In genomic region chr3:114714237-114714636, GRCh38 we compare ENCODE assay signal across 20 cellular contexts.
DNase-seq lines count a peak whose midpoint lies in the region; ATAC-seq and TF ChIP-seq lines count a peak whose summit lies in the region.
"Had no signal": no experiment of that assay in that cellular context is flagged by ENCODE, and none has a peak within 500 bp of the region (broad histone marks: within the 10 kb centered on the region; RNA-seq: fewer than 3 reads in every experiment).

No MANE protein-coding gene starts in this region.

- H3K9me3 Mint-ChIP-seq in Caco-2 (ENCODE audit: unreplicated experiment): no peaks in the 10 kb centered on the region
- H3K9me3 Mint-ChIP-seq: activated CD8-positive, alpha-beta T cell treated with anti-CD3 and anti-CD28 coated beads for 36 hours; activated T-cell treated with anti-CD3 and anti-CD28 coated beads, Interleukin-2, amount 50 U/mL, for 72 hours; CD4-positive, CD25-positive, alpha-beta regulatory T cell; mesothelial cell of epicardium; stimulated activated naive CD8-positive, alpha-beta T cell treated with anti-CD3 and anti-CD28 coated beads, Interleukin-15, amount 100 ng/mL, for 72 hours had no signal

- no peak overlapping the region for H3K27ac Mint-ChIP-seq in Caco-2 (ENCODE audit: unreplicated experiment)
- H3K27ac Mint-ChIP-seq: activated CD8-positive, alpha-beta T cell treated with anti-CD3 and anti-CD28 coated beads for 36 hours; activated naive CD8-positive, alpha-beta T cell; activated T-cell treated with anti-CD3 and anti-CD28 coated beads, Interleukin-2, amount 50 U/mL, for 72 hours; CD4-positive, CD25-positive, alpha-beta regulatory T cell; mesothelial cell of epicardium; stimulated activated naive CD8-positive, alpha-beta T cell treated with anti-CD3 and anti-CD28 coated beads, Interleukin-15, amount 100 ng/mL, for 72 hours had no signal

- DNase-seq in DMS53 (lab: John Stamatoyannopoulos, UW): peak; percentile 26
- DNase-seq in DMS53 treated with DMSO at 0.1 percent for 48 hours (lab: John Stamatoyannopoulos, UW; ENCODE audit: unreplicated experiment): no peak
- DNase-seq in M059J (ENCODE audit: low read depth): peak; percentile 54
- DNase-seq in body of pancreas: peak in 1 of 4 donors; percentile 16
- peak; percentile 23 to 72 for DNase-seq in lung microvascular endothelial cell (ENCODE audit: low read depth in 2 of 2)
- DNase-seq in Caco-2: no peak
- DNase-seq: activated CD8-positive, alpha-beta T cell treated with anti-CD3 and anti-CD28 coated beads for 36 hours; activated T-cell treated with anti-CD3 and anti-CD28 coated beads, Interleukin-2, amount 50 U/mL, for 72 hours; CD4-positive, CD25-positive, alpha-beta regulatory T cell; kidney; MM.1S; NCI-H2171 treated with DMSO at 0.1 percent for 48 hours; stimulated activated naive CD8-positive, alpha-beta T cell treated with anti-CD3 and anti-CD28 coated beads, Interleukin-15, amount 100 ng/mL, for 72 hours; upper lobe of right lung had no signal

- no peaks in the 10 kb centered on the region for H3K9me3 ChIP-seq in body of pancreas
- H3K9me3 ChIP-seq in Caco-2: no peaks in the 10 kb centered on the region
- H3K9me3 ChIP-seq: heart left ventricle, upper lobe of right lung had no signal

- H3K4me1 ChIP-seq in body of pancreas (peaks cover 58% of the 10 kb centered on the region), Caco-2 (peaks cover 28% of the 10 kb centered on the region)

- TF ChIP-seq CTCF in body of pancreas (IDR thresholded peaks at IDR 0.05): no peak
- no peak for TF ChIP-seq CTCF in Caco-2 (IDR thresholded peaks at IDR 0.05; ENCODE audit: insufficient read depth in 1 of 2, low read depth in 1 of 2, low read length in 1 of 2, severe bottlenecking in 1 of 2, unreplicated experiment in 1 of 2)

- H3K27me3 ChIP-seq in body of pancreas (no peaks in the 10 kb centered on the region), Caco-2 (replicated peaks; ENCODE audit: control insufficient read depth, insufficient read depth, low read length) (no peaks in the 10 kb centered on the region)
- H3K27me3 ChIP-seq: heart left ventricle, upper lobe of right lung had no signal

- H3K36me3 ChIP-seq in body of pancreas (replicated peaks in 1 of 2; ENCODE audit: insufficient read depth in 1 of 2, low read depth in 2 of 2): no peaks in the 10 kb centered on the region
- H3K36me3 ChIP-seq in Caco-2 (ENCODE audit: control insufficient read depth, insufficient read depth, low read length): no peaks in the 10 kb centered on the region
- H3K36me3 ChIP-seq: heart left ventricle, upper lobe of right lung had no signal

- H3K4me3 ChIP-seq in body of pancreas: no peak overlapping the region
- no peak overlapping the region for H3K4me3 ChIP-seq in Caco-2 (ENCODE audit: low read depth, low read length)
- H3K4me3 ChIP-seq: heart left ventricle, upper lobe of right lung had no signal

- WGBS in body of pancreas, 2 donors: 83 to 84% methylated on average over 2 of the region's 2 CpGs

- peak overlapping the region in 3 of 4 donors; percentile 79 to 90 (median 88) for H3K27ac ChIP-seq in body of pancreas
- H3K27ac ChIP-seq: upper lobe of right lung, VCaP had no signal

- H3K4me1 Mint-ChIP-seq in Caco-2 (ENCODE audit: low read depth, unreplicated experiment): peaks cover 29% of the 10 kb centered on the region

- CTCF ChIA-PET in Caco-2 (lab: Charles Lee): no interaction called here

- intact Hi-C loops in body of pancreas (cut with DNase I) (no loop called here), Caco-2 (cut with micrococcal nuclease; ENCODE audit: unreplicated experiment) (no loop called here)

- H3K27me3 Mint-ChIP-seq in Caco-2 (ENCODE audit: insufficient read depth, unreplicated experiment): no peaks in the 10 kb centered on the region
- H3K27me3 Mint-ChIP-seq: activated CD8-positive, alpha-beta T cell treated with anti-CD3 and anti-CD28 coated beads for 36 hours; activated naive CD8-positive, alpha-beta T cell; CD4-positive, CD25-positive, alpha-beta regulatory T cell; stimulated activated naive CD8-positive, alpha-beta T cell treated with anti-CD3 and anti-CD28 coated beads, Interleukin-15, amount 100 ng/mL, for 72 hours had no signal

- no peak for ATAC-seq in body of pancreas
- no peak for ATAC-seq in HG03469 (IDR thresholded peaks at IDR 0.05; ENCODE audit: unreplicated experiment)
- no peak for ATAC-seq in GM18907 (IDR thresholded peaks at IDR 0.05; ENCODE audit: unreplicated experiment)
- ATAC-seq: activated CD8-positive, alpha-beta T cell treated with anti-CD3 and anti-CD28 coated beads for 36 hours; activated T-cell treated with anti-CD3 and anti-CD28 coated beads, Interleukin-2, amount 50 U/mL, for 72 hours; stimulated activated naive CD8-positive, alpha-beta T cell treated with anti-CD3 and anti-CD28 coated beads, Interleukin-15, amount 100 ng/mL, for 72 hours; upper lobe of right lung had no signal

- H3K36me3 Mint-ChIP-seq in Caco-2 (ENCODE audit: insufficient read depth, unreplicated experiment): peaks cover 25% of the 10 kb centered on the region
- H3K36me3 Mint-ChIP-seq: mesothelial cell of epicardium had no signal

- no peak overlapping the region for H3K4me3 Mint-ChIP-seq in Caco-2 (ENCODE audit: unreplicated experiment)
- H3K4me3 Mint-ChIP-seq: activated CD8-positive, alpha-beta T cell treated with anti-CD3 and anti-CD28 coated beads for 36 hours; activated naive CD8-positive, alpha-beta T cell; activated T-cell treated with anti-CD3 and anti-CD28 coated beads, Interleukin-2, amount 50 U/mL, for 72 hours; CD4-positive, CD25-positive, alpha-beta regulatory T cell; mesothelial cell of epicardium; stimulated activated naive CD8-positive, alpha-beta T cell treated with anti-CD3 and anti-CD28 coated beads, Interleukin-15, amount 100 ng/mL, for 72 hours had no signal

- BruUV-seq in Caco-2 (replicated peaks; lab: Mats Ljungman, UMichigan): no TSS peak

- no peak for TF ChIP-seq POLR2A in body of pancreas (IDR thresholded peaks at IDR 0.05)

- POLR2A ChIA-PET in Caco-2 (lab: Charles Lee): no interaction called here

Comparison
In these comparisons a context has a peak if more than half of its experiments do, and no peak if none do; other contexts are left out.
1. DNase-seq: peak in DMS53 (single experiment), M059J (single experiment) and lung microvascular endothelial cell (2 of 2); none in DMS53 treated with DMSO at 0.1 percent for 48 hours (single experiment) and Caco-2 (0 of 2).